Comparison of ENCODE assay signal across 1 cellular context in the genomic region with DNA sequence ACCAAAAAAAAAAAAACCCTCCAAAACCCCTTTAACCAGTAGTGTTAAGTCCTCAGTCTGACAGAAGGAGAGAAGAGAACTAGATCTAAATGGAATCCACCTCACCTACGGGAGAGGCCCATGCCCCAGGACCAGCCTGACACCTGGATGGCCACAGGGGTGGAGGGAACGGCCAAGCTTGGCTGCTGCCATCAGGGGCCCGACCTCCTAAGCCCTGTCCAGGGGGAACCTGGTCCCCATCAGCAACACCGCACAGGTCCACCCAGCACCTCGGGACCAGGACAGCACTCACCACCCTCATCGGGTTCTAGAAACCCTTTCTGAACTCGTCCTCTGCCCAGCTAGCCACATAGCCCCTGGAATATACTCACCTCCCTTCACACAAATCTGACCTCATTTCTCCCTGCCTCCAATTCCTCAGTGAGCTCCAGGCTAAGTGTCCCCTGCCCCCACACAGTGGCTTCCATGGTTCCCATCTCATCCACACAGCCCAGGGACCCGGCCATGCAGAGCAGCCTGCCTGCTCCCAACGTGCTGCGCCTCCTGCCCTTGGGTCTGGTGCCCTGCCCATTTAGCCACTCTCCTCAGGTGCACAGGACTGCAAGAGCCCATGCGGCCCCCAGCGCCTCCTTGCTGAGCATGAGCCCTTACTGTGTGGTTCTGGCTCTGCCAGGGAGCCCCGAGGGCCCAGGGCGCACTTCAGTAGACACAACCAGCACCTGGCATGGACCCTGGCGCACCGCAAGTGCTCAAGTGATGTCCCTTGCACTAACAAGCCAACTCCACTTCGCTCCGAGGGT.
TF ChIP-seq lines count a peak whose summit lies in the region.

No MANE protein-coding gene starts in this region.

TF ChIP-seq in GM23338, 12 proteins besides CTCF, POLR2A, EP300 and RAD21:
- TF ChIP-seq ZNF331 (CRISPR knock-in tag; IDR thresholded peaks at IDR 0.05; ENCODE audit: low read depth) (no peak), STAT1 (IDR thresholded peaks at IDR 0.05; ENCODE audit: unreplicated experiment) (no peak), EZH2phosphoT487 (IDR thresholded peaks at IDR 0.05; ENCODE audit: unreplicated experiment) (no peak), POLR2AphosphoS5 (IDR thresholded peaks at IDR 0.05; ENCODE audit: low read depth) (no peak), EZH2 (IDR thresholded peaks at IDR 0.05; ENCODE audit: low read depth, unreplicated experiment) (no peak)
- TF ChIP-seq, protein P1, sequence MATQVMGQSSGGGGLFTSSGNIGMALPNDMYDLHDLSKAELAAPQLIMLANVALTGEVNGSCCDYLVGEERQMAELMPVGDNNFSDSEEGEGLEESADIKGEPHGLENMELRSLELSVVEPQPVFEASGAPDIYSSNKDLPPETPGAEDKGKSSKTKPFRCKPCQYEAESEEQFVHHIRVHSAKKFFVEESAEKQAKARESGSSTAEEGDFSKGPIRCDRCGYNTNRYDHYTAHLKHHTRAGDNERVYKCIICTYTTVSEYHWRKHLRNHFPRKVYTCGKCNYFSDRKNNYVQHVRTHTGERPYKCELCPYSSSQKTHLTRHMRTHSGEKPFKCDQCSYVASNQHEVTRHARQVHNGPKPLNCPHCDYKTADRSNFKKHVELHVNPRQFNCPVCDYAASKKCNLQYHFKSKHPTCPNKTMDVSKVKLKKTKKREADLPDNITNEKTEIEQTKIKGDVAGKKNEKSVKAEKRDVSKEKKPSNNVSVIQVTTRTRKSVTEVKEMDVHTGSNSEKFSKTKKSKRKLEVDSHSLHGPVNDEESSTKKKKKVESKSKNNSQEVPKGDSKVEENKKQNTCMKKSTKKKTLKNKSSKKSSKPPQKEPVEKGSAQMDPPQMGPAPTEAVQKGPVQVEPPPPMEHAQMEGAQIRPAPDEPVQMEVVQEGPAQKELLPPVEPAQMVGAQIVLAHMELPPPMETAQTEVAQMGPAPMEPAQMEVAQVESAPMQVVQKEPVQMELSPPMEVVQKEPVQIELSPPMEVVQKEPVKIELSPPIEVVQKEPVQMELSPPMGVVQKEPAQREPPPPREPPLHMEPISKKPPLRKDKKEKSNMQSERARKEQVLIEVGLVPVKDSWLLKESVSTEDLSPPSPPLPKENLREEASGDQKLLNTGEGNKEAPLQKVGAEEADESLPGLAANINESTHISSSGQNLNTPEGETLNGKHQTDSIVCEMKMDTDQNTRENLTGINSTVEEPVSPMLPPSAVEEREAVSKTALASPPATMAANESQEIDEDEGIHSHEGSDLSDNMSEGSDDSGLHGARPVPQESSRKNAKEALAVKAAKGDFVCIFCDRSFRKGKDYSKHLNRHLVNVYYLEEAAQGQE (IDR thresholded peaks at IDR 0.05; ENCODE audit: unreplicated experiment): no peak
- TF ChIP-seq, protein P2, sequence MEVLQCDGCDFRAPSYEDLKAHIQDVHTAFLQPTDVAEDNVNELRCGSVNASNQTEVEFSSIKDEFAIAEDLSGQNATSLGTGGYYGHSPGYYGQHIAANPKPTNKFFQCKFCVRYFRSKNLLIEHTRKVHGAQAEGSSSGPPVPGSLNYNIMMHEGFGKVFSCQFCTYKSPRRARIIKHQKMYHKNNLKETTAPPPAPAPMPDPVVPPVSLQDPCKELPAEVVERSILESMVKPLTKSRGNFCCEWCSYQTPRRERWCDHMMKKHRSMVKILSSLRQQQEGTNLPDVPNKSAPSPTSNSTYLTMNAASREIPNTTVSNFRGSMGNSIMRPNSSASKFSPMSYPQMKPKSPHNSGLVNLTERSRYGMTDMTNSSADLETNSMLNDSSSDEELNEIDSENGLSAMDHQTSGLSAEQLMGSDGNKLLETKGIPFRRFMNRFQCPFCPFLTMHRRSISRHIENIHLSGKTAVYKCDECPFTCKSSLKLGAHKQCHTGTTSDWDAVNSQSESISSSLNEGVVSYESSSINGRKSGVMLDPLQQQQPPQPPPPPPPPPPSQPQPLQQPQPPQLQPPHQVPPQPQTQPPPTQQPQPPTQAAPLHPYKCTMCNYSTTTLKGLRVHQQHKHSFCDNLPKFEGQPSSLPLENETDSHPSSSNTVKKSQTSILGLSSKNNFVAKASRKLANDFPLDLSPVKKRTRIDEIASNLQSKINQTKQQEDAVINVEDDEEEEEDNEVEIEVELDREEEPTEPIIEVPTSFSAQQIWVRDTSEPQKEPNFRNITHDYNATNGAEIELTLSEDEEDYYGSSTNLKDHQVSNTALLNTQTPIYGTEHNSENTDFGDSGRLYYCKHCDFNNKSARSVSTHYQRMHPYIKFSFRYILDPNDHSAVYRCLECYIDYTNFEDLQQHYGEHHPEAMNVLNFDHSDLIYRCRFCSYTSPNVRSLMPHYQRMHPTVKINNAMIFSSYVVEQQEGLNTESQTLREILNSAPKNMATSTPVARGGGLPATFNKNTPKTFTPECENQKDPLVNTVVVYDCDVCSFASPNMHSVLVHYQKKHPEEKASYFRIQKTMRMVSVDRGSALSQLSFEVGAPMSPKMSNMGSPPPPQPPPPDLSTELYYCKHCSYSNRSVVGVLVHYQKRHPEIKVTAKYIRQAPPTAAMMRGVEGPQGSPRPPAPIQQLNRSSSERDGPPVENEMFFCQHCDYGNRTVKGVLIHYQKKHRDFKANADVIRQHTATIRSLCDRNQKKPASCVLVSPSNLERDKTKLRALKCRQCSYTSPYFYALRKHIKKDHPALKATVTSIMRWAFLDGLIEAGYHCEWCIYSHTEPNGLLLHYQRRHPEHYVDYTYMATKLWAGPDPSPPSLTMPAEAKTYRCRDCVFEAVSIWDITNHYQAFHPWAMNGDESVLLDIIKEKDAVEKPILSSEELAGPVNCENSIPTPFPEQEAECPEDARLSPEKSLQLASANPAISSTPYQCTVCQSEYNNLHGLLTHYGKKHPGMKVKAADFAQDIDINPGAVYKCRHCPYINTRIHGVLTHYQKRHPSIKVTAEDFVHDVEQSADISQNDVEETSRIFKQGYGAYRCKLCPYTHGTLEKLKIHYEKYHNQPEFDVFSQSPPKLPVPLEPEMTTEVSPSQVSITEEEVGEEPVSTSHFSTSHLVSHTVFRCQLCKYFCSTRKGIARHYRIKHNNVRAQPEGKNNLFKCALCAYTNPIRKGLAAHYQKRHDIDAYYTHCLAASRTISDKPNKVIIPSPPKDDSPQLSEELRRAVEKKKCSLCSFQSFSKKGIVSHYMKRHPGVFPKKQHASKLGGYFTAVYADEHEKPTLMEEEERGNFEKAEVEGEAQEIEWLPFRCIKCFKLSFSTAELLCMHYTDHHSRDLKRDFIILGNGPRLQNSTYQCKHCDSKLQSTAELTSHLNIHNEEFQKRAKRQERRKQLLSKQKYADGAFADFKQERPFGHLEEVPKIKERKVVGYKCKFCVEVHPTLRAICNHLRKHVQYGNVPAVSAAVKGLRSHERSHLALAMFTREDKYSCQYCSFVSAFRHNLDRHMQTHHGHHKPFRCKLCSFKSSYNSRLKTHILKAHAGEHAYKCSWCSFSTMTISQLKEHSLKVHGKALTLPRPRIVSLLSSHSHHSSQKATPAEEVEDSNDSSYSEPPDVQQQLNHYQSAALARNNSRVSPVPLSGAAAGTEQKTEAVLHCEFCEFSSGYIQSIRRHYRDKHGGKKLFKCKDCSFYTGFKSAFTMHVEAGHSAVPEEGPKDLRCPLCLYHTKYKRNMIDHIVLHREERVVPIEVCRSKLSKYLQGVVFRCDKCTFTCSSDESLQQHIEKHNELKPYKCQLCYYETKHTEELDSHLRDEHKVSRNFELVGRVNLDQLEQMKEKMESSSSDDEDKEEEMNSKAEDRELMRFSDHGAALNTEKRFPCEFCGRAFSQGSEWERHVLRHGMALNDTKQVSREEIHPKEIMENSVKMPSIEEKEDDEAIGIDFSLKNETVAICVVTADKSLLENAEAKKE (CRISPR knock-in tag; IDR thresholded peaks at IDR 0.05): no peak
